ENCODE assay signal across 8 cellular contexts in genomic region chr3:50327943-50328691, GRCh38. TPM values are rescaled to one million over a fixed set of nuclear protein-coding genes. Genes with fewer than 3 reads are reported as not detected.
DNase-seq lines count a peak whose midpoint lies in the region; ATAC-seq and TF ChIP-seq lines count a peak whose summit lies in the region.

Gene TUSC2, minus strand, starts transcription at chr3:50328223. Its CDS starts 124 bp downstream, at chr3:50328099.

- peaks cover 30% of the 10 kb centered on the region for H3K4me1 Mint-ChIP-seq in CD4-positive, alpha-beta T cell (ENCODE audit: low read depth)

- H3K27ac Mint-ChIP-seq in CD4-positive, alpha-beta T cell, result peak within 1 kb of the TSS; percentile 92

- intact Hi-C loops in CD4-positive, alpha-beta T cell (cut with DNase I, micrococcal nuclease), result loop anchor here in 1 of 2 experiments (1.0 kb wide), 1 partner anchor 9 kb away; no protein-coding TSS in a partner anchor

- CTCF ChIA-PET in CD4-positive, alpha-beta T cell (lab: Charles Lee), result interaction anchor here (0.6 to 1.6 kb wide), 2 partner anchors 9 to 19 kb away, joined by 3 to 5 read pairs; no protein-coding TSS in a partner anchor

- H3K4me3 ChIP-seq in HL-60 (replicated peaks; ENCODE audit: insufficient read depth, low read length), result peak within 1 kb of the TSS; percentile 94

- no peaks in the 10 kb centered on the region for H3K9me3 ChIP-seq in CD4-positive, alpha-beta T cell (ENCODE audit: control insufficient read depth, low read length)

- H3K36me3 Mint-ChIP-seq in CD4-positive, alpha-beta T cell (ENCODE audit: low read depth), result peaks cover 52% of the 10 kb centered on the region

- ATAC-seq in CD4-positive, alpha-beta T cell (ENCODE audit: poor library complexity), result peak; percentile 95
- peak; percentile 81 for ATAC-seq in GM19455 (IDR thresholded peaks at IDR 0.05; ENCODE audit: unreplicated experiment)

- POLR2A ChIA-PET in CD4-positive, alpha-beta T cell (lab: Charles Lee), result interaction anchor here (0.5 to 4.7 kb wide), 14 partner anchors 10 to 1855 kb away, joined by 3 to 58 read pairs (median 4); partner anchors contain the start of genes CYB561D2, HYAL3, MANF and NAA80

- DNase-seq in CD4-positive, alpha-beta T cell, result peak; percentile 91 to 94 (median 92)
- DNase-seq in HL-60 (ENCODE audit: low read depth in 1 of 2, low spot score in 1 of 2), result peak; percentile 97 to 98
- DNase-seq in NK-92 (lab: John Stamatoyannopoulos, UW; ENCODE audit: unreplicated experiment), result peak; percentile 42
- DNase-seq in activated CD8-positive, alpha-beta memory T cell treated with anti-CD3 and anti-CD28 coated beads for 1 hour (ENCODE audit: extremely low read depth in 1 of 2, low read depth in 1 of 2), result peak; percentile 86 to 91
- peak; percentile 92 for DNase-seq in effector CD8-positive, alpha-beta T cell (lab: John Stamatoyannopoulos, UW)
- peak; percentile 99 for DNase-seq in medulla oblongata (ENCODE audit: extremely low spot score)
- DNase-seq in stimulated activated CD8-positive, alpha-beta memory T cell treated with anti-CD3 and anti-CD28 coated beads, Interleukin-12 subunit alpha, Interleukin-12 subunit beta, amount 100 ng/mL, for 1 hour (ENCODE audit: low read depth), result peak; percentile 90

- no peaks in the 10 kb centered on the region for H3K9me3 Mint-ChIP-seq in CD4-positive, alpha-beta T cell

- H3K27ac ChIP-seq in CD4-positive, alpha-beta T cell (ENCODE audit: low read depth, low read length), result peak within 1 kb of the TSS; percentile 81
- H3K27ac ChIP-seq in HL-60 (replicated peaks), result peak within 1 kb of the TSS; percentile 75

- no peaks in the 10 kb centered on the region for H3K27me3 ChIP-seq in CD4-positive, alpha-beta T cell (ENCODE audit: control insufficient read depth, insufficient read depth, low read length)
- no peaks in the 10 kb centered on the region for H3K27me3 ChIP-seq in HL-60 (ENCODE audit: insufficient read depth, poor library complexity, severe bottlenecking)

- TF ChIP-seq CTCF in CD4-positive, alpha-beta T cell (IDR thresholded peaks at IDR 0.05), result no peak
- TF ChIP-seq CTCF in HL-60 (IDR thresholded peaks at IDR 0.05; ENCODE audit: insufficient read depth, low read length), result no peak

- H3K4me3 Mint-ChIP-seq in CD4-positive, alpha-beta T cell, result peak within 1 kb of the TSS; percentile 97

- no peaks in the 10 kb centered on the region for H3K27me3 Mint-ChIP-seq in CD4-positive, alpha-beta T cell

RNA-seq across cellular contexts. Expression of gene TUSC2, which starts in this region (rescaled TPM):
- 10 to 100 TPM; 23.1 to 24.7 TPM for total RNA-seq in CD4-positive, alpha-beta T cell

Comparison
In these comparisons a context has a peak if more than half of its experiments do, and no peak if none do; other contexts are left out.
1. Peak in every context shown above with its lines: DNase-seq, ATAC-seq, H3K4me3 ChIP-seq and H3K27ac ChIP-seq.
2. DNase-seq: peak in every context shown above with its lines; median percentile 99 in medulla oblongata; 98 in HL-60; 92 in CD4-positive, alpha-beta T cell; 92 in effector CD8-positive, alpha-beta T cell; 90 in stimulated activated CD8-positive, alpha-beta memory T cell treated with anti-CD3 and anti-CD28 coated beads, Interleukin-12 subunit alpha, Interleukin-12 subunit beta, amount 100 ng/mL, for 1 hour; 88 in activated CD8-positive, alpha-beta memory T cell treated with anti-CD3 and anti-CD28 coated beads for 1 hour; 42 in NK-92.